ENCODE assay signal across 30 cellular contexts in the genomic region with DNA sequence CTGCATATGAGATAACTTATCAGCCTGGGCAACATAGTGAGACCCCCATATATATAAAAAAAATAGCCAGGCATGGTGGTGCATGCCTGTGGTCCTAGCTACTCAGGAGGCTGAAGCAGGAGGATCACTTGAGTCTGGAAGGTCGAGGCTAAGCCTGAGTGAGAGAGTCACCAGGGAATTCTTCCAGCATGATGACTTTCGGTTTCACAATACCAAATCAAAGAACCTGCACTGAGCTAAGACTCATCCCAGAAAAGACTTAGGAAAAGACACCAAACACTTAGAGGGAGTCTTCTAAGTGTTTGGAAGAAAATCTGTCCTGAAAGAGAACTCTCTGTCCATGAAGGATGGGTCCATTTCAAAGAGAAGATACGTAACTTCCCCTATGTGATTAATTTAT. TPM values are rescaled to one million over a fixed set of nuclear protein-coding genes. Genes with fewer than 3 reads are reported as not detected.
DNase-seq lines count a peak whose midpoint lies in the region; ATAC-seq, FAIRE-seq and TF ChIP-seq lines count a peak whose summit lies in the region.
"Had no signal": no experiment of that assay in that cellular context is flagged by ENCODE, and none has a peak within 500 bp of the region (broad histone marks: within the 10 kb centered on the region; RNA-seq: fewer than 3 reads in every experiment).

No MANE protein-coding gene starts in this region.

- in situ Hi-C loops in G401 (cut with HindIII; ENCODE audit: low sequenced_read_pairs) = no loop called here

- TF ChIP-seq POLR2A in H54 (IDR thresholded peaks at IDR 0.05; ENCODE audit: low read depth, low read length) = no peak

- DNase-seq in H54 (ENCODE audit: insufficient read length, low spot score) (no peak), amniotic epithelial cell (ENCODE audit: low read depth) (peak; percentile 46), fibroblast of peridontal ligament (ENCODE audit: extremely low read depth) (peak; percentile 22), NCI-H1694 (lab: John Stamatoyannopoulos, UW) (no peak), G401 (ENCODE audit: low spot score) (no peak), NCI-H510A (lab: John Stamatoyannopoulos, UW) (no peak)
- DNase-seq: Caco-2; CD8-positive, alpha-beta T cell; DMS 273 treated with DMSO at 0.1 percent for 48 hours; DMS79; EL; H9; Kasumi-1; NCI-H1092 treated with DMSO at 0.1 percent for 48 hours; NCI-H1436; NCI-H187 treated with DMSO at 0.1 percent for 48 hours; NCI-H446; NCI-H526; NCI-H82; NK-92 treated with Interleukin-12 subunit alpha and Interleukin-12 subunit beta, amount 100 ng/mL, for 24 hours; PC-9; RPMI8226; SHP77; T-cell had no signal

- FAIRE-seq in H54 (lab: Jason Lieb, UNC) = peak; percentile 76
- FAIRE-seq: A549, GM19239, K562 had no signal

- ATAC-seq in HG03108 (IDR thresholded peaks at IDR 0.05; ENCODE audit: unreplicated experiment) = no peak
- ATAC-seq: A549; CD8-positive, alpha-beta T cell; K562; T-cell had no signal

RNA-seq across cellular contexts. Expression of a gene that starts 12.7 kb away (rescaled TPM):
- 8.2 and 10.0 TPM in 2 replicates for total RNA-seq in G401 (2014; rRNA removed; shearing (Covaris generic))
- total RNA-seq: HT-29, K562, SK-MEL-5 had no signal

Comparison
In these comparisons a context has a peak if more than half of its experiments do, and no peak if none do; other contexts are left out.
1. DNase-seq: peak in amniotic epithelial cell (single experiment) and fibroblast of peridontal ligament (single experiment); none in H54 (single experiment), NCI-H1694 (single experiment), G401 (single experiment) and NCI-H510A (single experiment).